ENCODE assay signal across 9 cellular contexts in genomic region chr4:81030061-81030616, GRCh38. TPM values are rescaled to one million over a fixed set of nuclear protein-coding genes. Genes with fewer than 3 reads are reported as not detected.
DNase-seq lines count a peak whose midpoint lies in the region; FAIRE-seq and TF ChIP-seq lines count a peak whose summit lies in the region.
"Had no signal": no experiment of that assay in that cellular context is flagged by ENCODE, and none has a peak within 500 bp of the region (broad histone marks: within the 10 kb centered on the region; RNA-seq: fewer than 3 reads in every experiment).

No MANE protein-coding gene starts in this region.

- H3K27me3 ChIP-seq in H1 (replicated peaks in 1 of 4; ENCODE audit: control insufficient read depth in 3 of 4, extremely low read depth in 1 of 4, insufficient read depth in 3 of 4, low read length in 3 of 4), result peaks cover 5 to 41% (median 31%) of the 10 kb centered on the region in 4 experiments

- peaks cover 20% of the 10 kb centered on the region; the same call in 1 of the 2 replicates for H3K23me2 ChIP-seq in H1 (ENCODE audit: low read depth, low read length)

- H2BK20ac ChIP-seq in H1 (ENCODE audit: low read length), result no peak overlapping the region

- H3K56ac ChIP-seq in H1 (replicated peaks; ENCODE audit: insufficient read length, low read depth, low read length), result no peak overlapping the region

- no peak for FAIRE-seq in H1 (lab: Jason Lieb, UNC)

- H2BK12ac ChIP-seq in H1 (ENCODE audit: low read depth, low read length), result no peak overlapping the region

- no peaks in the 10 kb centered on the region for H3K36me3 Mint-ChIP-seq in osteocyte (ENCODE audit: unreplicated experiment)

- no peak overlapping the region for H3K27ac ChIP-seq in H1 (ENCODE audit: low read depth, low read length)

- H2BK120ac ChIP-seq in H1 (replicated peaks; ENCODE audit: low read depth, low read length), result no peak overlapping the region

- no peak overlapping the region for H3K23ac ChIP-seq in H1 (ENCODE audit: insufficient read length)

- H3K4me1 ChIP-seq in H1 (replicated peaks in 1 of 4; ENCODE audit: control insufficient read depth in 3 of 4, insufficient read depth in 4 of 4, low read length in 3 of 4), result peaks cover 0 to 6% (median 2%) of the 10 kb centered on the region in 4 experiments; a peak in 4 of 7 replicates

- no peak overlapping the region for H2BK15ac ChIP-seq in H1 (ENCODE audit: low read length)

- 14% methylated on average over 11 of the region's 13 CpGs; no CpG with 5 or more reads in 1 of the 2 experiments for WGBS in H1 (ENCODE audit: extremely low coverage in 1 of 2, insufficient coverage in 1 of 2, insufficient read length in 1 of 2, insufficient replicate concordance in 2 of 2, low coverage in 1 of 2, low lambda C conversion rate in 2 of 2, missing lambda C conversion rate in 1 of 2), 2 experiments

- peak overlapping the region; percentile 52; the same call in 1 of the 2 replicates for H2AFZ ChIP-seq in H1 (ENCODE audit: low read length)

- no peak overlapping the region for H3K4ac ChIP-seq in H1 (replicated peaks; ENCODE audit: insufficient read length, low read depth, low read length)

- H3K9ac ChIP-seq in H1 (replicated peaks in 1 of 4; ENCODE audit: extremely low read depth in 1 of 4, low read depth in 3 of 4, low read length in 3 of 4), result no peak overlapping the region; a peak in 1 of 7 replicates

- no peak overlapping the region for H3K14ac ChIP-seq in H1 (ENCODE audit: insufficient read length)

- TF ChIP-seq CTCF in H1 (IDR thresholded peaks at IDR 0.05; ENCODE audit: control extremely low read depth in 1 of 3, insufficient read depth in 1 of 3, low read depth in 1 of 3, low read length in 3 of 3) (no peak), osteocyte (IDR thresholded peaks at IDR 0.05) (no peak)

- H3K9me3 Mint-ChIP-seq in osteocyte (ENCODE audit: unreplicated experiment), result no peaks in the 10 kb centered on the region

- TF ChIP-seq EP300 in H1 (IDR thresholded peaks at IDR 0.05; ENCODE audit: borderline replicate concordance in 1 of 2, low read depth in 2 of 2, low read length in 2 of 2), result no peak

- H4K8ac ChIP-seq in H1 (ENCODE audit: extremely low read depth, insufficient read depth, low read length), result no peak overlapping the region

- H4K5ac ChIP-seq in H1 (ENCODE audit: insufficient read length, low read depth, low read length), result no peak overlapping the region

- no peak for TF ChIP-seq POLR2A in H1 (IDR thresholded peaks at IDR 0.05; ENCODE audit: control extremely low read depth in 1 of 2, low read depth in 2 of 2, low read length in 2 of 2)

- H3K27ac Mint-ChIP-seq in osteocyte (ENCODE audit: unreplicated experiment), result no peak overlapping the region

- CTCF ChIA-PET in H1 (lab: Charles Lee; ENCODE audit: partially characterized antibody), result interaction anchor here (0.6 to 6.6 kb wide), 7 partner anchors 9 to 681 kb away, joined by 3 to 48 read pairs (median 9); no protein-coding TSS in a partner anchor

- H3K4me2 ChIP-seq in H1 (ENCODE audit: insufficient read depth in 1 of 2, low read depth in 2 of 2, low read length in 2 of 2), result peak overlapping the region; percentile 94 to 100

- H4K91ac ChIP-seq in H1 (replicated peaks; ENCODE audit: insufficient read length, low read length), result no peak overlapping the region

- peak overlapping the region; percentile 31 to 77 (median 63) for H3K4me3 ChIP-seq in H1 (ENCODE audit: extremely low read depth in 1 of 4, insufficient read depth in 2 of 4, low read depth in 3 of 4, low read length in 4 of 4)

- H3K79me2 ChIP-seq in H1 (ENCODE audit: control insufficient read depth in 1 of 2, insufficient read depth in 2 of 2, low read length in 2 of 2), result no peaks in the 10 kb centered on the region

- POLR2A ChIA-PET in H1 (lab: Charles Lee; ENCODE audit: partially characterized antibody), result interaction anchor here (0.9 kb wide), 1 partner anchor 10 kb away, joined by 3 read pairs; no protein-coding TSS in a partner anchor

- H4K20me1 ChIP-seq in H1 (replicated peaks in 1 of 2; ENCODE audit: control insufficient read depth in 1 of 2, insufficient read depth in 2 of 2, low read length in 2 of 2), result no peaks in the 10 kb centered on the region

- H3K4me3 Mint-ChIP-seq in osteocyte (ENCODE audit: unreplicated experiment), result peak overlapping the region; percentile 65

- H3K36me3 ChIP-seq in H1 (ENCODE audit: control insufficient read depth in 2 of 4, insufficient read depth in 4 of 4, low read length in 3 of 4), result no peaks in the 10 kb centered on the region

- no peak overlapping the region for H2AK5ac ChIP-seq in H1 (ENCODE audit: low read depth, low read length)

- H3K79me1 ChIP-seq in H1 (ENCODE audit: low read depth, low read length), result no peaks in the 10 kb centered on the region

- peaks cover 68% of the 10 kb centered on the region for H3K27me3 Mint-ChIP-seq in osteocyte (ENCODE audit: unreplicated experiment)

- H3K18ac ChIP-seq in H1 (ENCODE audit: extremely low read depth, low read length), result no peak overlapping the region

- H3K4me1 Mint-ChIP-seq in osteocyte (ENCODE audit: unreplicated experiment), result peaks cover 10% of the 10 kb centered on the region

- H2BK5ac ChIP-seq in H1 (ENCODE audit: low read depth, low read length), result no peak overlapping the region

- DNase-seq in GM03348 (ENCODE audit: low spot score), result peak; percentile 51
- peak; percentile 13 for DNase-seq in NCI-H2227 (lab: John Stamatoyannopoulos, UW; ENCODE audit: unreplicated experiment)
- DNase-seq in H1 (ENCODE audit: low read depth in 1 of 2, low spot score in 2 of 2), result peak in 1 of 2 experiments; percentile 44
- DNase-seq in osteocyte (ENCODE audit: extremely low spot score, unreplicated experiment), result no peak
- DNase-seq in stimulated activated CD4-positive, alpha-beta T cell treated with anti-CD3 and anti-CD28 coated beads, Interleukin-2, amount 100 ng/mL, for 24 hours, result no peak
- DNase-seq in NCI-H446 (lab: John Stamatoyannopoulos, UW), result no peak
- no peak for DNase-seq in SW 1271 (lab: John Stamatoyannopoulos, UW)
- no peak for DNase-seq in putamen (ENCODE audit: low spot score)
- DNase-seq: NCI-H446 treated with DMSO at 0.1 percent for 48 hours had no signal

- no peaks in the 10 kb centered on the region for H3K9me3 ChIP-seq in H1 (ENCODE audit: insufficient read depth in 2 of 2, low read depth in 1 of 2, low read length in 1 of 2)

- no peak for TF ChIP-seq RAD21 in H1 (IDR thresholded peaks at IDR 0.05 in 1 of 2, conservative IDR thresholded peaks at IDR 0.05 in 1 of 2; ENCODE audit: low read depth in 2 of 2, low read length in 2 of 2)

TF ChIP-seq in H1, 55 proteins besides CTCF, POLR2A, EP300 and RAD21:
- TF ChIP-seq BACH1 (IDR thresholded peaks at IDR 0.05; ENCODE audit: low read length) (no peak), CREB1 (IDR thresholded peaks at IDR 0.05) (no peak), POLR2AphosphoS5 (IDR thresholded peaks at IDR 0.05; ENCODE audit: low read depth, low read length) (no peak), SIRT6 (IDR thresholded peaks at IDR 0.05; ENCODE audit: low read length) (no peak), BCL11A (IDR thresholded peaks at IDR 0.05; ENCODE audit: low read depth in 2 of 2, low read length in 2 of 2) (no peak), SRF (IDR thresholded peaks at IDR 0.05; ENCODE audit: low read depth, low read length) (no peak), SP1 (IDR thresholded peaks at IDR 0.05; ENCODE audit: low read depth, low read length) (no peak), RXRA (IDR thresholded peaks at IDR 0.05; ENCODE audit: insufficient read depth, low read depth, low read length) (no peak), GTF2F1 (IDR thresholded peaks at IDR 0.05; ENCODE audit: borderline replicate concordance, low read depth, low read length) (no peak), ASH2L (IDR thresholded peaks at IDR 0.05; ENCODE audit: low read length) (no peak)
- TF ChIP-seq, protein P1, sequence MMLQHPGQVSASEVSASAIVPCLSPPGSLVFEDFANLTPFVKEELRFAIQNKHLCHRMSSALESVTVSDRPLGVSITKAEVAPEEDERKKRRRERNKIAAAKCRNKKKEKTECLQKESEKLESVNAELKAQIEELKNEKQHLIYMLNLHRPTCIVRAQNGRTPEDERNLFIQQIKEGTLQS (IDR thresholded peaks at IDR 0.05; ENCODE audit: insufficient read depth, low read depth, low read length), result no peak

RNA-seq across cellular contexts. Expression of gene BMP3, which starts 0.4 kb away (rescaled TPM):
- total RNA-seq in H1 (2021; fragmentation: NEBNext Ultra II Directional; extraction: Animal tissue kit (Norgen Biotek cat#: 25700)), result 0.06 TPM in 1 of 2 replicates, not detected in the other
- polyA plus RNA-seq in H1 (2011; rRNA removed), result 0.02 TPM in 1 of 2 replicates, not detected in the other
- polyA plus RNA-seq in H1 (2011; cell fraction: cytosol; rRNA removed), result 0.01 TPM
- not detected for polyA plus RNA-seq in H1 (2011; cell fraction: nucleus; rRNA removed)
- 0.03 TPM in 1 of 4 replicates, not detected in the others for polyA plus RNA-seq in H1 (2012, experiment 1 of 2)
- polyA plus RNA-seq in H1 (2012, experiment 2 of 2), result not detected
- 0.08 TPM for polyA plus RNA-seq in H1 (2013, experiment 1 of 2)
- polyA plus RNA-seq in H1 (2013, experiment 2 of 2), result 0.07 TPM
- not detected in 2 replicates for polyA minus RNA-seq in H1 (2011; rRNA and poly(A)+ RNA removed)
- not detected for polyA minus RNA-seq in H1 (2011; cell fraction: cytosol; rRNA and poly(A)+ RNA removed)
- polyA minus RNA-seq in H1 (2011; cell fraction: nucleus; rRNA and poly(A)+ RNA removed), result not detected
- not detected in 2 replicates for total RNA-seq in osteocyte

Comparison
In these comparisons a context has a peak if more than half of its experiments do, and no peak if none do; other contexts are left out.
1. DNase-seq: peak in GM03348 (single experiment) and NCI-H2227 (single experiment); none in osteocyte (single experiment), stimulated activated CD4-positive, alpha-beta T cell treated with anti-CD3 and anti-CD28 coated beads, Interleukin-2, amount 100 ng/mL, for 24 hours (0 of 2), NCI-H446 (0 of 2), SW 1271 (0 of 2) and putamen (single experiment).